9 cellular contexts compared by ENCODE assay signal in genomic region chr2:53715568-53715967, GRCh38.
DNase-seq lines count a peak whose midpoint lies in the region; ATAC-seq and TF ChIP-seq lines count a peak whose summit lies in the region.
"Had no signal": no experiment of that assay in that cellular context is flagged by ENCODE, and none has a peak within 500 bp of the region (broad histone marks: within the 10 kb centered on the region; RNA-seq: fewer than 3 reads in every experiment).

No MANE protein-coding gene starts in this region.

- no peak overlapping the region for H3K4me3 ChIP-seq in AG09309 (ENCODE audit: control insufficient read depth, low read depth, low read length)

- DNase-seq in AG09309 (ENCODE audit: low read depth) (no peak), SHP77 treated with DMSO at 0.1 percent for 48 hours (lab: John Stamatoyannopoulos, UW) (peak; percentile 61), iris pigment epithelial cell (ENCODE audit: low read depth) (peak; percentile 3), NCI-H524 treated with DMSO at 0.1 percent for 48 hours (lab: John Stamatoyannopoulos, UW) (no peak), GM19240 (ENCODE audit: insufficient read length, low spot score) (no peak)
- DNase-seq in activated CD4-positive, alpha-beta T cell treated with anti-CD3 and anti-CD28 coated beads, Interleukin-2, amount 50 U/mL, for 1 hour: no peak
- DNase-seq: left colon had no signal

- ATAC-seq in GM18909 (IDR thresholded peaks at IDR 0.05; ENCODE audit: poor library complexity, unreplicated experiment) (peak; percentile 42), GM19035 (IDR thresholded peaks at IDR 0.05; ENCODE audit: unreplicated experiment) (no peak)
- ATAC-seq: left colon had no signal

- TF ChIP-seq CTCF in AG09309 (IDR thresholded peaks at IDR 0.05; ENCODE audit: control insufficient read depth, insufficient read depth, low read depth, low read length, missing control alignments): peak; percentile 31

Comparison
In these comparisons a context has a peak if more than half of its experiments do, and no peak if none do; other contexts are left out.
1. DNase-seq: peak in SHP77 treated with DMSO at 0.1 percent for 48 hours (single experiment) and iris pigment epithelial cell (single experiment); none in AG09309 (single experiment), NCI-H524 treated with DMSO at 0.1 percent for 48 hours (single experiment), GM19240 (single experiment) and activated CD4-positive, alpha-beta T cell treated with anti-CD3 and anti-CD28 coated beads, Interleukin-2, amount 50 U/mL, for 1 hour (single experiment).